8 cellular contexts compared by ENCODE assay signal in genomic region chr20:30579069-30579468, GRCh38.
DNase-seq lines count a peak whose midpoint lies in the region; ATAC-seq, FAIRE-seq and TF ChIP-seq lines count a peak whose summit lies in the region.
"Not testable (repeated sequence)": the region's sequence is repeated elsewhere in the genome, so short reads cannot be mapped to it uniquely, and the experiment has no call there.

No MANE protein-coding gene starts in this region.

- CTCF ChIA-PET in K562 (lab: Yijun Ruan, JAX; ENCODE audit: low intra/inter-chr PET ratio): not testable (repeated sequence)

- H3K36me3 ChIP-seq in HUES48 (ENCODE audit: control insufficient read depth, insufficient read depth, low read length); RWPE2 (ENCODE audit: low read depth); K562 (ENCODE audit: control insufficient read depth, insufficient read depth, low read length); esophagus muscularis mucosa; iPS-18a (ENCODE audit: control insufficient read depth, low read depth, low read length); transverse colon: not testable (repeated sequence)

- not testable (repeated sequence) for TF ChIP-seq POLR2A in K562 (conservative IDR thresholded peaks at IDR 0.05); esophagus muscularis mucosa (IDR thresholded peaks at IDR 0.05; ENCODE audit: low read depth); transverse colon (IDR thresholded peaks at IDR 0.05)

- TF ChIP-seq EP300 in K562 (IDR thresholded peaks at IDR 0.05; ENCODE audit: low read length); esophagus muscularis mucosa (IDR thresholded peaks at IDR 0.05); transverse colon (IDR thresholded peaks at IDR 0.05; ENCODE audit: low read depth): not testable (repeated sequence)

- peaks cover 22% of the 10 kb centered on the region for H3K9me3 Mint-ChIP-seq in progenitor cell of endocrine pancreas (ENCODE audit: low read depth)

- H3K36me3 Mint-ChIP-seq in progenitor cell of endocrine pancreas (ENCODE audit: insufficient read depth): not testable (repeated sequence)

- H3K9me3 ChIP-seq in HUES48 (ENCODE audit: control insufficient read depth, insufficient read depth, low read length); RWPE2 (ENCODE audit: severe bottlenecking); K562 (replicated peaks; ENCODE audit: control insufficient read depth, insufficient read depth, low read depth, low read length); esophagus muscularis mucosa; iPS-18a (ENCODE audit: control insufficient read depth, low read depth, low read length); transverse colon: not testable (repeated sequence)

- in situ Hi-C loops in K562 (cut with MboI); transverse colon (cut with MboI; ENCODE audit: low pct_ligation_motif_present in 1 of 4, low pct_unique_long_range_greater_than_20kb in 1 of 4, low sequenced_read_pairs in 3 of 4): not testable (repeated sequence)

- not testable (repeated sequence) for TF ChIP-seq RAD21 in K562 (CRISPR knock-in tag; conservative IDR thresholded peaks at IDR 0.05 in 1 of 2, IDR thresholded peaks at IDR 0.05 in 1 of 2)

- H3K4me1 Mint-ChIP-seq in progenitor cell of endocrine pancreas (ENCODE audit: low read depth): not testable (repeated sequence)

- WGBS in K562 (ENCODE audit: insufficient coverage, low coverage, missing lambda C conversion rate): 0% methylated on average over 4 of the region's 6 CpGs
- WGBS in esophagus muscularis mucosa: 62% methylated on average over 6 of the region's 6 CpGs
- 60 to 72% methylated on average over 6 of the region's 6 CpGs for WGBS in transverse colon (ENCODE audit: low coverage in 1 of 2), 2 donors

- H3K4me2 ChIP-seq in K562 (ENCODE audit: insufficient read depth, low read length): peak overlapping the region; percentile 74

- H3K27me3 ChIP-seq in HUES48 (ENCODE audit: control insufficient read depth, insufficient read depth, low read length); RWPE2 (ENCODE audit: insufficient read depth, poor library complexity, severe bottlenecking); K562 (ENCODE audit: control insufficient read depth in 2 of 2, insufficient read depth in 2 of 2, low read length in 2 of 2); esophagus muscularis mucosa; iPS-18a (ENCODE audit: control insufficient read depth, insufficient read depth, low read length); transverse colon: not testable (repeated sequence)

- peaks cover 16% of the 10 kb centered on the region for H3K79me2 ChIP-seq in K562 (ENCODE audit: control insufficient read depth, insufficient read depth, low read length)

- not testable (repeated sequence) for TF ChIP-seq CTCF in AG10803 (conservative IDR thresholded peaks at IDR 0.05; ENCODE audit: low read length); RWPE2 (IDR thresholded peaks at IDR 0.05; ENCODE audit: poor library complexity, severe bottlenecking); K562 (IDR thresholded peaks at IDR 0.05 in 2 of 3, conservative IDR thresholded peaks at IDR 0.05 in 1 of 3; ENCODE audit: insufficient read depth in 2 of 3, low read depth in 1 of 3, low read length in 3 of 3); esophagus muscularis mucosa (IDR thresholded peaks at IDR 0.05); progenitor cell of endocrine pancreas (IDR thresholded peaks at IDR 0.05; ENCODE audit: unreplicated experiment); transverse colon (IDR thresholded peaks at IDR 0.05)

- H3K9me1 ChIP-seq in K562 (ENCODE audit: control insufficient read depth, insufficient read depth, low read length): not testable (repeated sequence)

- H3K27ac ChIP-seq in HUES48 (ENCODE audit: low read depth, low read length); iPS-18a (ENCODE audit: low read length): not testable (repeated sequence)
- H3K27ac ChIP-seq in RWPE2 (ENCODE audit: poor library complexity, severe bottlenecking): peak overlapping the region; percentile 38
- H3K27ac ChIP-seq in K562 (ENCODE audit: extremely low read depth, low read depth, low read length): peak overlapping the region; percentile 70
- H3K27ac ChIP-seq in esophagus muscularis mucosa (replicated peaks in 1 of 4): peak overlapping the region in 1 of 4 donors; percentile 82
- H3K27ac ChIP-seq in transverse colon: peak overlapping the region; percentile 9 to 82 (median 73)

- not testable (repeated sequence) for H3K4me1 ChIP-seq in HUES48 (ENCODE audit: control insufficient read depth, insufficient read depth, low read length); K562 (replicated peaks in 1 of 2; ENCODE audit: control insufficient read depth in 2 of 2, insufficient read depth in 2 of 2, low read length in 2 of 2); iPS-18a (ENCODE audit: control insufficient read depth, low read depth, low read length); transverse colon
- peaks cover 10% of the 10 kb centered on the region for H3K4me1 ChIP-seq in RWPE2 (ENCODE audit: insufficient read depth, poor library complexity, severe bottlenecking)
- peaks cover 0 to 22% (median 2%) of the 10 kb centered on the region in 4 donors for H3K4me1 ChIP-seq in esophagus muscularis mucosa

- H3K27ac Mint-ChIP-seq in progenitor cell of endocrine pancreas: not testable (repeated sequence)

- H2AFZ ChIP-seq in K562 (ENCODE audit: low read depth, low read length): peak overlapping the region; percentile 98

- H3K27me3 Mint-ChIP-seq in progenitor cell of endocrine pancreas: not testable (repeated sequence)

- POLR2A ChIA-PET in K562 (lab: Yijun Ruan, JAX): not testable (repeated sequence)

- FAIRE-seq in K562 (lab: Jason Lieb, UNC): not testable (repeated sequence)

- not testable (repeated sequence) for H4K20me1 ChIP-seq in K562 (replicated peaks; ENCODE audit: control insufficient read depth, insufficient read depth, low read length)

- intact Hi-C loops in K562 (cut with micrococcal nuclease): loop anchor here (10.0 kb wide), 1 partner anchor 54 kb away; no protein-coding TSS in a partner anchor
- intact Hi-C loops in esophagus muscularis mucosa (cut with DNase I); transverse colon (cut with DNase I; ENCODE audit: low total_unique reads): not testable (repeated sequence)

- not testable (repeated sequence) for BruUV-seq in K562 (replicated peaks; lab: Mats Ljungman, UMichigan)

- not testable (repeated sequence) for H3K9ac ChIP-seq in HUES48 (ENCODE audit: low read depth, low read length)
- H3K9ac ChIP-seq in K562 (ENCODE audit: insufficient read depth in 1 of 2, low read depth in 2 of 2, low read length in 2 of 2) (peak overlapping the region in 1 of 2 experiments; percentile 68; a peak in 2 of 4 replicates), iPS-18a (ENCODE audit: low read length) (peak overlapping the region; percentile 62)

- not testable (repeated sequence) for H3K4me3 ChIP-seq in AG10803 (ENCODE audit: low read length)
- H3K4me3 ChIP-seq in HUES48 (ENCODE audit: low read depth, low read length): peak overlapping the region; percentile 72
- H3K4me3 ChIP-seq in RWPE2 (ENCODE audit: severe bottlenecking): peak overlapping the region; percentile 34
- H3K4me3 ChIP-seq in K562: peak overlapping the region; percentile 51
- H3K4me3 ChIP-seq in esophagus muscularis mucosa: peak overlapping the region in 3 of 4 donors; percentile 49 to 57 (median 50)
- peak overlapping the region; percentile 80 for H3K4me3 ChIP-seq in iPS-18a (ENCODE audit: low read length)
- peak overlapping the region in 1 of 4 donors; percentile 58 for H3K4me3 ChIP-seq in transverse colon

- H3K4me3 Mint-ChIP-seq in progenitor cell of endocrine pancreas (ENCODE audit: low read depth): peak overlapping the region; percentile 72

- ATAC-seq in RWPE2 (ENCODE audit: low read depth): not testable (repeated sequence)
- peak; percentile 51 for ATAC-seq in K562

- peak; percentile 1 for DNase-seq in AG10803 (ENCODE audit: low read depth)
- DNase-seq in RWPE2 (ENCODE audit: low spot score); esophagus muscularis mucosa (ENCODE audit: extremely low spot score); progenitor cell of endocrine pancreas (ENCODE audit: low spot score, unreplicated experiment); transverse colon: not testable (repeated sequence)
- DNase-seq in K562 (ENCODE audit: extremely low read depth in 1 of 4, low spot score in 3 of 4): peak in 1 of 4 experiments; percentile 28

TF ChIP-seq in K562, 482 proteins besides CTCF, POLR2A, EP300 and RAD21 (continues in another document):
- TF ChIP-seq SMARCC2 (IDR thresholded peaks at IDR 0.05; ENCODE audit: low read depth) (0 out of 2 replicates have a peak, but pooled peaks have one; percentile 33), ATF3 (IDR thresholded peaks at IDR 0.05) (peak; percentile 86), SMARCA4 (IDR thresholded peaks at IDR 0.05) (peak; percentile 17; the same call in 1 of the 2 replicates), C11orf30 (IDR thresholded peaks at IDR 0.05; ENCODE audit: low read depth) (peak; percentile 46), ZNF316 (IDR thresholded peaks at IDR 0.05) (peak; percentile 34; the same call in 1 of the 2 replicates), POLR2H (tag; IDR thresholded peaks at IDR 0.05; ENCODE audit: low read depth) (peak; percentile 31; the same call in 1 of the 2 replicates), NFE2 (IDR thresholded peaks at IDR 0.05; ENCODE audit: low read depth) (peak; percentile 39; the same call in 1 of the 2 replicates), LEF1 (IDR thresholded peaks at IDR 0.05) (0 out of 2 replicates have a peak, but pooled peaks have one; percentile 25), CEBPB (tag; IDR thresholded peaks at IDR 0.05) (peak; percentile 70)
- not testable (repeated sequence) for TF ChIP-seq ATF3 (CRISPR knock-in tag; conservative IDR thresholded peaks at IDR 0.05)
